Comparison of ENCODE assay signal across 8 cellular contexts in the genomic region with DNA sequence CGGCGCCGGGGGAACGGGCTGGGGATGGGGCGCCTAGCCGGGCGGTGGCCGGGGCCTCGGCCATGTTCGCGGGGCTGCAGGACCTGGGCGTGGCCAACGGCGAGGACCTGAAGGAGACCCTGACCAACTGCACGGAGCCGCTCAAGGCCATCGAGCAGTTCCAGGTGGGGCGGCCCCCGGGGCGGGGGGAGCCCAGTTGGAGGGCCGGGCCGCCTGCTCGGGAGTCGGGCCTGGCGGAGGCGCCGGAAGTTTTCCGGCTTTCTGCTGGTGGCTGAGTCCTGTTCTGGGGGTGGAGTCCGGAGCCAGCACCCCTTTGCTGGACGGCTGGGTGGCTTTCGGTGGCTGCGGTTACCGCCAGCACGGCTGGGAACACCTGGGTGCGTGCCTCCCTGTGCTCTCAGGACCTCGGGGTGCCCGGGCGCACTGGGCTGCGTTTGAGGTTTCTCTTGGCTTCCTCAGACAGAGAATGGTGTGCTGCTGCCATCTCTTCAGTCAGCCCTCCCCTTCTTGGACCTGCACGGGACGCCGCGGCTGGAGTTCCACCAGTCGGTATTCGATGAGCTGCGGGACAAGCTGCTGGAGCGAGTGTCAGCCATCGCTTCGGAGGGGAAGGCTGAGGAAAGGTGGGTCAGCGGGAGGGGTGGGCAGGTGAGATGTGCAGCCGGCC. TPM values are rescaled to one million over a fixed set of nuclear protein-coding genes. Genes with fewer than 3 reads are reported as not detected.
DNase-seq lines count a peak whose midpoint lies in the region; ATAC-seq, FAIRE-seq and TF ChIP-seq lines count a peak whose summit lies in the region.

No MANE protein-coding gene starts in this region.

- no peak for TF ChIP-seq CTCF in CD8-positive, alpha-beta T cell (IDR thresholded peaks at IDR 0.05)
- TF ChIP-seq CTCF in NB4 (IDR thresholded peaks at IDR 0.05; ENCODE audit: low read depth, low read length) (no peak), breast epithelium (IDR thresholded peaks at IDR 0.05) (no peak), HepG2 (CRISPR knock-in tag; IDR thresholded peaks at IDR 0.05) (no peak), thoracic aorta (IDR thresholded peaks at IDR 0.05) (no peak)

- no peak for TF ChIP-seq RAD21 in HepG2 (CRISPR knock-in tag; IDR thresholded peaks at IDR 0.05)

- peak overlapping the region; percentile 81 for H3K9ac ChIP-seq in HepG2 (ENCODE audit: insufficient read depth, low read depth, low read length)

- H3K27me3 Mint-ChIP-seq in CD8-positive, alpha-beta T cell (ENCODE audit: low read depth): no peaks in the 10 kb centered on the region

- H3K4me2 ChIP-seq in HepG2 (ENCODE audit: low read depth, low read length): peak overlapping the region; percentile 91

- in situ Hi-C loops in HepG2 (cut with HindIII; ENCODE audit: extremely low pct_ligation_motif_present, low pct_unique_long_range_greater_than_20kb): no loop called here

- H3K27ac Mint-ChIP-seq in CD8-positive, alpha-beta T cell: peak overlapping the region; percentile 73

- H2AFZ ChIP-seq in HepG2 (ENCODE audit: low read length): no peak overlapping the region

- peaks cover 15% of the 10 kb centered on the region for H3K4me1 Mint-ChIP-seq in CD8-positive, alpha-beta T cell (ENCODE audit: low read depth)

- H4K20me1 ChIP-seq in HepG2 (ENCODE audit: insufficient read depth, low read length): no peaks in the 10 kb centered on the region

- BruUV-seq in HepG2 (replicated peaks; lab: Mats Ljungman, UMichigan): TSS peak; percentile 61

- no peaks in the 10 kb centered on the region for H3K27me3 ChIP-seq in CD8-positive, alpha-beta T cell (ENCODE audit: insufficient read depth, low read length)
- no peaks in the 10 kb centered on the region for H3K27me3 ChIP-seq in breast epithelium
- no peaks in the 10 kb centered on the region; a peak in 1 of 5 replicates for H3K27me3 ChIP-seq in HepG2 (ENCODE audit: control insufficient read depth in 1 of 2, insufficient read depth in 2 of 2, low read length in 2 of 2)
- no peaks in the 10 kb centered on the region for H3K27me3 ChIP-seq in thoracic aorta (replicated peaks; ENCODE audit: insufficient read depth)

- no peak for ATAC-seq in CD8-positive, alpha-beta T cell
- peak; percentile 5 for ATAC-seq in GM21360 (IDR thresholded peaks at IDR 0.05; ENCODE audit: unreplicated experiment)
- peak; percentile 19 for ATAC-seq in HepG2
- ATAC-seq in thoracic aorta (ENCODE audit: insufficient number of reproducible peaks, low FRiP score, low read depth): peak; percentile 9
- ATAC-seq in GM19324 (IDR thresholded peaks at IDR 0.05; ENCODE audit: low FRiP score, unreplicated experiment): no peak

- H3K4me1 ChIP-seq in CD8-positive, alpha-beta T cell (ENCODE audit: insufficient read depth, low read length): peaks cover 18% of the 10 kb centered on the region
- peaks cover 5 to 12% of the 10 kb centered on the region in 2 donors for H3K4me1 ChIP-seq in breast epithelium
- H3K4me1 ChIP-seq in HepG2 (ENCODE audit: insufficient read depth, low read length): peaks cover 50% of the 10 kb centered on the region
- H3K4me1 ChIP-seq in thoracic aorta (ENCODE audit: control insufficient read depth in 1 of 2, low read depth in 2 of 2): peaks cover 14 to 26% of the 10 kb centered on the region in 2 donors

- no peaks in the 10 kb centered on the region for H3K9me3 ChIP-seq in CD8-positive, alpha-beta T cell (ENCODE audit: low read length)
- H3K9me3 ChIP-seq in breast epithelium (no peaks in the 10 kb centered on the region), HepG2 (ENCODE audit: low read length) (no peaks in the 10 kb centered on the region), thoracic aorta (no peaks in the 10 kb centered on the region)

- FAIRE-seq in HepG2 (lab: Jason Lieb, UNC): no peak

- H3K9me3 Mint-ChIP-seq in CD8-positive, alpha-beta T cell: no peaks in the 10 kb centered on the region

- peaks cover 18% of the 10 kb centered on the region for H3K79me2 ChIP-seq in HepG2 (ENCODE audit: insufficient read depth, low read length)

- intact Hi-C loops in CD8-positive, alpha-beta T cell (cut with DNase I, micrococcal nuclease): loop anchor here (1.0 to 10.0 kb wide), 8 partner anchors 14 to 1011 kb away; a partner anchor contains a TSS
- intact Hi-C loops in breast epithelium (cut with DNase I; ENCODE audit: low total_unique reads) (loop anchor here (10.0 kb wide), 1 partner anchor 1881 kb away; no protein-coding TSS in a partner anchor), HepG2 (cut with micrococcal nuclease; ENCODE audit: unreplicated experiment) (no loop called here)

- peak overlapping the region; percentile 81 for H3K4me3 ChIP-seq in CD8-positive, alpha-beta T cell (ENCODE audit: low read depth, low read length)
- H3K4me3 ChIP-seq in NB4 (ENCODE audit: low read depth, low read length) (peak overlapping the region; percentile 85), breast epithelium (peak overlapping the region; percentile 98 to 100 (median 99)), HepG2 (replicated peaks in 1 of 3; ENCODE audit: insufficient read depth in 1 of 3, low read depth in 2 of 3, low read length in 3 of 3) (peak overlapping the region; percentile 91 to 98 (median 91)), thoracic aorta (peak overlapping the region; percentile 89)

- TF ChIP-seq POLR2A in NB4 (IDR thresholded peaks at IDR 0.05; ENCODE audit: extremely low read depth, insufficient read length) (no peak), breast epithelium (IDR thresholded peaks at IDR 0.05) (no peak), HepG2 (IDR thresholded peaks at IDR 0.05; ENCODE audit: insufficient read depth in 1 of 2, low read depth in 2 of 2, low read length in 2 of 2) (no peak)

- H3K4me3 Mint-ChIP-seq in CD8-positive, alpha-beta T cell: peak overlapping the region; percentile 88

- POLR2A ChIA-PET in CD8-positive, alpha-beta T cell (lab: Charles Lee): interaction anchor here (0.7 to 5.3 kb wide), 8 partner anchors 8 to 455 kb away, joined by 3 to 80 read pairs (median 4); a partner anchor contains a TSS
- POLR2A ChIA-PET in HepG2 (lab: Yijun Ruan, JAX): interaction anchor here (1.1 to 14.2 kb wide), 8 partner anchors 13 to 167 kb away, joined by 3 to 317 read pairs (median 9); a partner anchor contains a TSS

- H3K36me3 ChIP-seq in CD8-positive, alpha-beta T cell (ENCODE audit: insufficient read depth, low read length): peaks cover 7% of the 10 kb centered on the region
- H3K36me3 ChIP-seq in breast epithelium: no peaks in the 10 kb centered on the region
- H3K36me3 ChIP-seq in HepG2 (replicated peaks in 1 of 2; ENCODE audit: control insufficient read depth in 1 of 2, insufficient read depth in 2 of 2, low read length in 2 of 2): peaks cover 11 to 17% of the 10 kb centered on the region in 2 experiments; a peak in 4 of 5 replicates
- no peaks in the 10 kb centered on the region for H3K36me3 ChIP-seq in thoracic aorta

- TF ChIP-seq EP300 in HepG2 (IDR thresholded peaks at IDR 0.05; ENCODE audit: low read depth in 2 of 2, low read length in 2 of 2) (no peak), HepG2 (CRISPR knock-in tag; IDR thresholded peaks at IDR 0.05; ENCODE audit: borderline replicate concordance) (no peak)

- CTCF ChIA-PET in CD8-positive, alpha-beta T cell (lab: Charles Lee): interaction anchor here (1.3 to 2.8 kb wide), 6 partner anchors 13 to 227 kb away, joined by 3 to 23 read pairs (median 4); a partner anchor contains a TSS
- CTCF ChIA-PET in HepG2 (lab: Yijun Ruan, JAX; ENCODE audit: low intra/inter-chr PET ratio, low total read pairs): no interaction called here

- H3K36me3 Mint-ChIP-seq in CD8-positive, alpha-beta T cell: peaks cover 15% of the 10 kb centered on the region

- WGBS in HepG2 (ENCODE audit: low lambda C conversion rate): 4% methylated on average over 5 of the region's 51 CpGs

- peak in 1 of 7 experiments; percentile 37 for DNase-seq in CD8-positive, alpha-beta T cell
- peak; percentile 65 for DNase-seq in NB4 (ENCODE audit: low read depth)
- no peak for DNase-seq in breast epithelium (ENCODE audit: low spot score in 2 of 2)
- peak; percentile 46 for DNase-seq in HepG2 (ENCODE audit: low spot score)
- DNase-seq in thoracic aorta (ENCODE audit: low spot score): no peak
- no peak for DNase-seq in Kasumi-1 (lab: John Stamatoyannopoulos, UW)

- H3K27ac ChIP-seq in CD8-positive, alpha-beta T cell (ENCODE audit: low read depth, low read length): peak overlapping the region; percentile 38
- H3K27ac ChIP-seq in breast epithelium (peak overlapping the region; percentile 55 to 84), HepG2 (ENCODE audit: extremely low read length, insufficient read depth, low read length) (peak overlapping the region; percentile 62), thoracic aorta (peak overlapping the region in 1 of 2 donors; percentile 57)

RNA-seq across cellular contexts. Expression of a gene that starts 0.5 kb away (rescaled TPM):
- total RNA-seq in CD8-positive, alpha-beta T cell: 10 to 100 TPM; 17.1 to 17.6 TPM
- total RNA-seq in breast epithelium (10 to 100 TPM; 32.6 to 39.2 (median 38.7) TPM), HepG2 (2016; rRNA removed; fragmentation: Illumina TruSeq; extraction: Trizol) (38.7 and 45.8 TPM in 2 replicates), thoracic aorta (10 to 100 TPM; 37.2 to 40.6 TPM)
- total RNA-seq in HepG2 (2016; cell fraction: cytosol; rRNA removed; fragmentation: Illumina TruSeq; extraction: Trizol; ENCODE audit: low read depth): 11.1 and 13.7 TPM in 2 replicates
- 33.9 and 46.1 TPM in 2 replicates for total RNA-seq in HepG2 (2016; cell fraction: insoluble cytoplasmic fraction; rRNA removed; fragmentation: Illumina TruSeq; extraction: Trizol)
- 31.9 and 34.1 TPM in 2 replicates for total RNA-seq in HepG2 (2016; cell fraction: membrane; rRNA removed; fragmentation: Illumina TruSeq; extraction: Trizol)
- total RNA-seq in HepG2 (2016; cell fraction: nucleus; rRNA removed; fragmentation: Illumina TruSeq; extraction: Trizol): 19.5 and 22.8 TPM in 2 replicates
- polyA plus RNA-seq in HepG2 (2011; rRNA removed): 26.5 and 38.0 TPM in 2 replicates
- 31.2 and 47.6 TPM in 2 replicates for polyA plus RNA-seq in HepG2 (2011; cell fraction: cytosol; rRNA removed)
- polyA plus RNA-seq in HepG2 (2011; cell fraction: nucleus; rRNA removed): 58.0 and 66.2 TPM in 2 replicates
- 37.0 and 38.0 TPM in 2 replicates for polyA plus RNA-seq in HepG2 (2012)
- 13.2 and 13.7 TPM in 2 replicates for polyA plus RNA-seq in HepG2 (2016; cell fraction: cytosol; fragmentation: Illumina TruSeq; extraction: Trizol; ENCODE audit: low read depth)
- polyA plus RNA-seq in HepG2 (2016; cell fraction: insoluble cytoplasmic fraction; fragmentation: Illumina TruSeq; extraction: Trizol; ENCODE audit: low read depth): 38.8 and 48.5 TPM in 2 replicates
- polyA plus RNA-seq in HepG2 (2016; cell fraction: membrane; fragmentation: Illumina TruSeq; extraction: Trizol; ENCODE audit: low read depth): 24.3 and 28.9 TPM in 2 replicates
- polyA plus RNA-seq in HepG2 (2016; cell fraction: nucleus; fragmentation: Illumina TruSeq; extraction: Trizol; ENCODE audit: insufficient read depth, low read depth): 40.4 and 45.0 TPM in 2 replicates
- 63.2 and 70.3 TPM in 2 replicates for polyA minus RNA-seq in HepG2 (2011; rRNA and poly(A)+ RNA removed; ENCODE audit: low replicate concordance)
- 28.7 and 31.0 TPM in 2 replicates for polyA minus RNA-seq in HepG2 (2011; cell fraction: cytosol; rRNA and poly(A)+ RNA removed)
- 10.3 and 11.6 TPM in 2 replicates for polyA minus RNA-seq in HepG2 (2011; cell fraction: nucleus; rRNA and poly(A)+ RNA removed)

RNA-seq across cellular contexts. Expression of a gene that starts 4.5 kb away (rescaled TPM):
- total RNA-seq in CD8-positive, alpha-beta T cell: under 1 TPM in 1 of 2 experiments, not detected in 1; 0.30 TPM
- total RNA-seq in breast epithelium (not detected), HepG2 (2016; rRNA removed; fragmentation: Illumina TruSeq; extraction: Trizol) (not detected in 2 replicates), thoracic aorta (not detected)
- total RNA-seq in HepG2 (2016; cell fraction: cytosol; rRNA removed; fragmentation: Illumina TruSeq; extraction: Trizol; ENCODE audit: low read depth): not detected in 2 replicates
- not detected in 2 replicates for total RNA-seq in HepG2 (2016; cell fraction: insoluble cytoplasmic fraction; rRNA removed; fragmentation: Illumina TruSeq; extraction: Trizol)
- total RNA-seq in HepG2 (2016; cell fraction: membrane; rRNA removed; fragmentation: Illumina TruSeq; extraction: Trizol): not detected in 2 replicates
- total RNA-seq in HepG2 (2016; cell fraction: nucleus; rRNA removed; fragmentation: Illumina TruSeq; extraction: Trizol): not detected in 2 replicates
- not detected in 2 replicates for polyA plus RNA-seq in HepG2 (2011; rRNA removed)
- polyA plus RNA-seq in HepG2 (2011; cell fraction: cytosol; rRNA removed): not detected in 2 replicates
- polyA plus RNA-seq in HepG2 (2011; cell fraction: nucleus; rRNA removed): 0.45 and 0.50 TPM in 2 replicates
- 0.27 and 0.35 TPM in 2 replicates for polyA plus RNA-seq in HepG2 (2012)
- not detected in 2 replicates for polyA plus RNA-seq in HepG2 (2016; cell fraction: cytosol; fragmentation: Illumina TruSeq; extraction: Trizol; ENCODE audit: low read depth)
- polyA plus RNA-seq in HepG2 (2016; cell fraction: insoluble cytoplasmic fraction; fragmentation: Illumina TruSeq; extraction: Trizol; ENCODE audit: low read depth): not detected in 2 replicates
- not detected in 2 replicates for polyA plus RNA-seq in HepG2 (2016; cell fraction: membrane; fragmentation: Illumina TruSeq; extraction: Trizol; ENCODE audit: low read depth)
- polyA plus RNA-seq in HepG2 (2016; cell fraction: nucleus; fragmentation: Illumina TruSeq; extraction: Trizol; ENCODE audit: insufficient read depth, low read depth): not detected in 2 replicates
- 0.23 TPM in 1 of 2 replicates, not detected in the other for polyA minus RNA-seq in HepG2 (2011; rRNA and poly(A)+ RNA removed; ENCODE audit: low replicate concordance)
- not detected in 2 replicates for polyA minus RNA-seq in HepG2 (2011; cell fraction: cytosol; rRNA and poly(A)+ RNA removed)
- not detected in 2 replicates for polyA minus RNA-seq in HepG2 (2011; cell fraction: nucleus; rRNA and poly(A)+ RNA removed)

RNA-seq across cellular contexts. Expression of a gene that starts 14.5 kb away (rescaled TPM):
- total RNA-seq in CD8-positive, alpha-beta T cell: 100 to 1,000 TPM; 114 to 120 TPM
- 100 to 1,000 TPM; 112 to 188 (median 183) TPM for total RNA-seq in breast epithelium
- 412 and 481 TPM in 2 replicates for total RNA-seq in HepG2 (2016; rRNA removed; fragmentation: Illumina TruSeq; extraction: Trizol)
- 96.3 and 106 TPM in 2 replicates for total RNA-seq in HepG2 (2016; cell fraction: cytosol; rRNA removed; fragmentation: Illumina TruSeq; extraction: Trizol; ENCODE audit: low read depth)
- total RNA-seq in HepG2 (2016; cell fraction: insoluble cytoplasmic fraction; rRNA removed; fragmentation: Illumina TruSeq; extraction: Trizol): 424 and 467 TPM in 2 replicates
- total RNA-seq in HepG2 (2016; cell fraction: membrane; rRNA removed; fragmentation: Illumina TruSeq; extraction: Trizol): 128 TPM in 2 replicates
- total RNA-seq in HepG2 (2016; cell fraction: nucleus; rRNA removed; fragmentation: Illumina TruSeq; extraction: Trizol): 195 and 203 TPM in 2 replicates
- polyA plus RNA-seq in HepG2 (2011; rRNA removed): 182 and 243 TPM in 2 replicates
- polyA plus RNA-seq in HepG2 (2011; cell fraction: cytosol; rRNA removed): 251 and 293 TPM in 2 replicates
- 210 and 235 TPM in 2 replicates for polyA plus RNA-seq in HepG2 (2011; cell fraction: nucleus; rRNA removed)
- 190 and 205 TPM in 2 replicates for polyA plus RNA-seq in HepG2 (2012)
- polyA plus RNA-seq in HepG2 (2016; cell fraction: cytosol; fragmentation: Illumina TruSeq; extraction: Trizol; ENCODE audit: low read depth): 115 and 121 TPM in 2 replicates
- 587 and 625 TPM in 2 replicates for polyA plus RNA-seq in HepG2 (2016; cell fraction: insoluble cytoplasmic fraction; fragmentation: Illumina TruSeq; extraction: Trizol; ENCODE audit: low read depth)
- polyA plus RNA-seq in HepG2 (2016; cell fraction: membrane; fragmentation: Illumina TruSeq; extraction: Trizol; ENCODE audit: low read depth): 115 and 122 TPM in 2 replicates
- polyA plus RNA-seq in HepG2 (2016; cell fraction: nucleus; fragmentation: Illumina TruSeq; extraction: Trizol; ENCODE audit: insufficient read depth, low read depth): 355 and 369 TPM in 2 replicates
- 270 and 721 TPM in 2 replicates for polyA minus RNA-seq in HepG2 (2011; rRNA and poly(A)+ RNA removed; ENCODE audit: low replicate concordance)
- 140 and 144 TPM in 2 replicates for polyA minus RNA-seq in HepG2 (2011; cell fraction: cytosol; rRNA and poly(A)+ RNA removed)
- polyA minus RNA-seq in HepG2 (2011; cell fraction: nucleus; rRNA and poly(A)+ RNA removed): 74.6 and 75.6 TPM in 2 replicates
- total RNA-seq in thoracic aorta: 100 to 1,000 TPM; 172 to 193 TPM

RNA-seq across cellular contexts. Expression of a gene that starts 21.9 kb away (rescaled TPM):
- under 1 TPM; 0.22 to 0.42 TPM for total RNA-seq in CD8-positive, alpha-beta T cell
- total RNA-seq in breast epithelium (1 to 10 TPM; 2.9 to 5.4 (median 3.7) TPM), HepG2 (2016; rRNA removed; fragmentation: Illumina TruSeq; extraction: Trizol) (7.0 and 14.2 TPM in 2 replicates), thoracic aorta (10 to 100 TPM; 26.4 to 43.5 TPM)
- 1.3 and 1.5 TPM in 2 replicates for total RNA-seq in HepG2 (2016; cell fraction: cytosol; rRNA removed; fragmentation: Illumina TruSeq; extraction: Trizol; ENCODE audit: low read depth)
- 6.7 and 14.2 TPM in 2 replicates for total RNA-seq in HepG2 (2016; cell fraction: insoluble cytoplasmic fraction; rRNA removed; fragmentation: Illumina TruSeq; extraction: Trizol)
- total RNA-seq in HepG2 (2016; cell fraction: membrane; rRNA removed; fragmentation: Illumina TruSeq; extraction: Trizol): 5.1 and 6.1 TPM in 2 replicates
- total RNA-seq in HepG2 (2016; cell fraction: nucleus; rRNA removed; fragmentation: Illumina TruSeq; extraction: Trizol): 10.4 and 11.5 TPM in 2 replicates
- 11.1 and 16.4 TPM in 2 replicates for polyA plus RNA-seq in HepG2 (2011; rRNA removed)
- 14.3 and 20.7 TPM in 2 replicates for polyA plus RNA-seq in HepG2 (2011; cell fraction: cytosol; rRNA removed)
- polyA plus RNA-seq in HepG2 (2011; cell fraction: nucleus; rRNA removed): 17.2 and 18.2 TPM in 2 replicates
- 6.6 and 10.2 TPM in 2 replicates for polyA plus RNA-seq in HepG2 (2012)
- 1.1 and 1.2 TPM in 2 replicates for polyA plus RNA-seq in HepG2 (2016; cell fraction: cytosol; fragmentation: Illumina TruSeq; extraction: Trizol; ENCODE audit: low read depth)
- 7.9 and 8.2 TPM in 2 replicates for polyA plus RNA-seq in HepG2 (2016; cell fraction: insoluble cytoplasmic fraction; fragmentation: Illumina TruSeq; extraction: Trizol; ENCODE audit: low read depth)
- 3.0 and 3.1 TPM in 2 replicates for polyA plus RNA-seq in HepG2 (2016; cell fraction: membrane; fragmentation: Illumina TruSeq; extraction: Trizol; ENCODE audit: low read depth)
- polyA plus RNA-seq in HepG2 (2016; cell fraction: nucleus; fragmentation: Illumina TruSeq; extraction: Trizol; ENCODE audit: insufficient read depth, low read depth): 20.6 and 20.8 TPM in 2 replicates
- 13.4 and 50.2 TPM in 2 replicates for polyA minus RNA-seq in HepG2 (2011; rRNA and poly(A)+ RNA removed; ENCODE audit: low replicate concordance)
- 29.6 and 30.9 TPM in 2 replicates for polyA minus RNA-seq in HepG2 (2011; cell fraction: cytosol; rRNA and poly(A)+ RNA removed)
- 6.3 and 7.8 TPM in 2 replicates for polyA minus RNA-seq in HepG2 (2011; cell fraction: nucleus; rRNA and poly(A)+ RNA removed)

RNA-seq across cellular contexts. Expression of a gene that starts 24.9 kb away (rescaled TPM):
- total RNA-seq in CD8-positive, alpha-beta T cell: not detected
- not detected for total RNA-seq in breast epithelium
- 0.38 and 1.0 TPM in 2 replicates for total RNA-seq in HepG2 (2016; rRNA removed; fragmentation: Illumina TruSeq; extraction: Trizol)
- 0.97 and 1.3 TPM in 2 replicates for total RNA-seq in HepG2 (2016; cell fraction: cytosol; rRNA removed; fragmentation: Illumina TruSeq; extraction: Trizol; ENCODE audit: low read depth)
- 0.51 and 0.97 TPM in 2 replicates for total RNA-seq in HepG2 (2016; cell fraction: insoluble cytoplasmic fraction; rRNA removed; fragmentation: Illumina TruSeq; extraction: Trizol)
- total RNA-seq in HepG2 (2016; cell fraction: membrane; rRNA removed; fragmentation: Illumina TruSeq; extraction: Trizol): 0.74 and 0.76 TPM in 2 replicates
- 0.60 and 0.81 TPM in 2 replicates for total RNA-seq in HepG2 (2016; cell fraction: nucleus; rRNA removed; fragmentation: Illumina TruSeq; extraction: Trizol)
- polyA plus RNA-seq in HepG2 (2011; rRNA removed): 0.07 and 0.20 TPM in 2 replicates
- polyA plus RNA-seq in HepG2 (2011; cell fraction: cytosol; rRNA removed): 0.09 and 0.16 TPM in 2 replicates
- 0.33 and 0.50 TPM in 2 replicates for polyA plus RNA-seq in HepG2 (2011; cell fraction: nucleus; rRNA removed)
- polyA plus RNA-seq in HepG2 (2012): 0.21 and 0.60 TPM in 2 replicates
- 0.59 and 0.93 TPM in 2 replicates for polyA plus RNA-seq in HepG2 (2016; cell fraction: cytosol; fragmentation: Illumina TruSeq; extraction: Trizol; ENCODE audit: low read depth)
- polyA plus RNA-seq in HepG2 (2016; cell fraction: insoluble cytoplasmic fraction; fragmentation: Illumina TruSeq; extraction: Trizol; ENCODE audit: low read depth): 0.58 and 0.62 TPM in 2 replicates
- polyA plus RNA-seq in HepG2 (2016; cell fraction: membrane; fragmentation: Illumina TruSeq; extraction: Trizol; ENCODE audit: low read depth): 0.52 and 0.70 TPM in 2 replicates
- polyA plus RNA-seq in HepG2 (2016; cell fraction: nucleus; fragmentation: Illumina TruSeq; extraction: Trizol; ENCODE audit: insufficient read depth, low read depth): 1.2 and 1.8 TPM in 2 replicates
- 0.12 and 0.20 TPM in 2 replicates for polyA minus RNA-seq in HepG2 (2011; rRNA and poly(A)+ RNA removed; ENCODE audit: low replicate concordance)
- not detected in 2 replicates for polyA minus RNA-seq in HepG2 (2011; cell fraction: cytosol; rRNA and poly(A)+ RNA removed)
- polyA minus RNA-seq in HepG2 (2011; cell fraction: nucleus; rRNA and poly(A)+ RNA removed): not detected in 2 replicates
- total RNA-seq in thoracic aorta: under 1 TPM in 1 of 2 donors, not detected in 1; 0.54 TPM

Comparison
In these comparisons a context has a peak if more than half of its experiments do, and no peak if none do; other contexts are left out.
1. ATAC-seq: peak in GM21360 (single experiment), HepG2 (single experiment) and thoracic aorta (single experiment); none in CD8-positive, alpha-beta T cell (single experiment) and GM19324 (single experiment).
2. DNase-seq: peak in NB4 (single experiment) and HepG2 (single experiment); none in breast epithelium (0 of 2), thoracic aorta (single experiment) and Kasumi-1 (0 of 2).
3. Peak in every context shown above with its lines, with median percentiles within 50 percentile points of each other: H3K4me3 ChIP-seq.